8 cellular contexts compared by ENCODE assay signal in genomic region chr3:69079269-69080159, GRCh38. TPM values are rescaled to one million over a fixed set of nuclear protein-coding genes. Genes with fewer than 3 reads are reported as not detected.
DNase-seq lines count a peak whose midpoint lies in the region; ATAC-seq and TF ChIP-seq lines count a peak whose summit lies in the region.

No MANE protein-coding gene starts in this region.

- in situ Hi-C loops in GM13976 (cut with MboI; ENCODE audit: low sequenced_read_pairs, unreplicated experiment): no loop called here

- TF ChIP-seq POLR2A in GM18505 (IDR thresholded peaks at IDR 0.05; ENCODE audit: borderline replicate concordance, extremely low read depth, insufficient read depth, insufficient read length): no peak

- H3K4me3 Mint-ChIP-seq in WTC11: peak overlapping the region; percentile 87

- H3K27ac Mint-ChIP-seq in WTC11: peak overlapping the region; percentile 74

- H3K4me1 Mint-ChIP-seq in WTC11: peaks cover 43% of the 10 kb centered on the region

- TF ChIP-seq CTCF in GM10248 (IDR thresholded peaks at IDR 0.05; ENCODE audit: control extremely low read depth, extremely low read depth, low read depth, missing control alignments) (no peak), WTC11 (IDR thresholded peaks at IDR 0.05) (no peak), fibroblast of the aortic adventitia (IDR thresholded peaks at IDR 0.05; ENCODE audit: insufficient read depth, low read length) (no peak), omental fat pad (IDR thresholded peaks at IDR 0.05) (no peak), GM13976 (IDR thresholded peaks at IDR 0.05; ENCODE audit: borderline replicate concordance, control extremely low read depth, extremely low read depth, insufficient read depth, missing control alignments) (no peak)

- ATAC-seq in HG02885 (IDR thresholded peaks at IDR 0.05; ENCODE audit: poor library complexity, unreplicated experiment) (peak; percentile 21), WTC11 (peak; percentile 36), omental fat pad (ENCODE audit: low FRiP score) (peak; percentile 33), GM18505 (IDR thresholded peaks at IDR 0.05; ENCODE audit: unreplicated experiment) (no peak)

- CTCF ChIA-PET in GM10248 (lab: Yijun Ruan, JAX): interaction anchor here (0.8 to 1.1 kb wide), 2 partner anchors 28 to 72 kb away, joined by 3 to 5 read pairs; partner anchors contain the start of gene TMF1
- CTCF ChIA-PET in WTC11 (lab: Charles Lee): no interaction called here

- H3K36me3 Mint-ChIP-seq in WTC11: peaks cover 5% of the 10 kb centered on the region

- DNase-seq in GM10248 (ENCODE audit: extremely low spot score) (peak; percentile 22), WTC11 (ENCODE audit: low spot score) (peak; percentile 21), fibroblast of the aortic adventitia (ENCODE audit: low read depth) (no peak), omental fat pad (ENCODE audit: low spot score) (no peak), GM13976 (ENCODE audit: low spot score) (no peak), RPMI8226 (no peak)

- no peaks in the 10 kb centered on the region for H3K9me3 Mint-ChIP-seq in WTC11

- no peaks in the 10 kb centered on the region for H3K27me3 Mint-ChIP-seq in WTC11 (ENCODE audit: low read depth)

- peak overlapping the region; percentile 80 for H3K4me3 ChIP-seq in fibroblast of the aortic adventitia (ENCODE audit: low read depth, low read length)

- POLR2A ChIA-PET in GM10248 (lab: Yijun Ruan, JAX): no interaction called here
- POLR2A ChIA-PET in WTC11 (lab: Charles Lee): interaction anchor here (0.8 kb wide), 1 partner anchor 66 kb away, joined by 3 read pairs; the partner anchor contains the start of gene EOGT

TF ChIP-seq in WTC11, 78 proteins besides CTCF, POLR2A, EP300 and RAD21:
- no peak for TF ChIP-seq NFYB (CRISPR knock-in tag; conservative IDR thresholded peaks at IDR 0.05; ENCODE audit: low read depth)
- TF ChIP-seq ZNF423 (CRISPR knock-in tag; IDR thresholded peaks at IDR 0.05): peak; percentile 48
- TF ChIP-seq KAT7 (CRISPR knock-in tag; IDR thresholded peaks at IDR 0.05; ENCODE audit: borderline replicate concordance): 0 out of 2 replicates have a peak, but pooled peaks have one; percentile 30
TF ChIP-seq in WTC11: peak in this region for 2.

RNA-seq across cellular contexts. Expression of gene UBA3, which starts 0.7 kb away (rescaled TPM):
- total RNA-seq in WTC11 (2021) (69.6 to 75.9 TPM (median 75.0 TPM) in 3 replicates), fibroblast of the aortic adventitia (ENCODE audit: low replicate concordance) (46.4 and 76.9 TPM in 2 replicates), omental fat pad (10 to 100 TPM; 39.1 to 78.8 (median 42.6) TPM)

RNA-seq across cellular contexts. Expression of gene ARL6IP5, which starts 5.2 kb away (rescaled TPM):
- 28.4 to 30.8 TPM (median 29.9 TPM) in 3 replicates for total RNA-seq in WTC11 (2021)
- 108 and 177 TPM in 2 replicates for total RNA-seq in fibroblast of the aortic adventitia (ENCODE audit: low replicate concordance)
- total RNA-seq in omental fat pad: 100 to 1,000 TPM; 113 to 215 (median 199) TPM

RNA-seq across cellular contexts. Expression of gene TMF1, which starts 27.4 kb away (rescaled TPM):
- total RNA-seq in WTC11 (2021): 18.8 to 23.9 TPM (median 20.6 TPM) in 3 replicates
- total RNA-seq in fibroblast of the aortic adventitia (ENCODE audit: low replicate concordance): 41.0 and 50.9 TPM in 2 replicates
- 10 to 100 TPM; 27.6 to 41.8 (median 30.2) TPM for total RNA-seq in omental fat pad

RNA-seq across cellular contexts. Expression of gene LMOD3, which starts 42.9 kb away (rescaled TPM):
- total RNA-seq in WTC11 (2021): not detected in 3 replicates
- total RNA-seq in fibroblast of the aortic adventitia (ENCODE audit: low replicate concordance): not detected in 2 replicates
- total RNA-seq in omental fat pad: not detected

Comparison
In these comparisons a context has a peak if more than half of its experiments do, and no peak if none do; other contexts are left out.
1. DNase-seq: peak in GM10248 (single experiment) and WTC11 (single experiment); none in fibroblast of the aortic adventitia (single experiment), omental fat pad (single experiment), GM13976 (single experiment) and RPMI8226 (single experiment).